12 cellular contexts compared by ENCODE assay signal in genomic region chr6:170140129-170140528, GRCh38.
"Had no signal": no experiment of that assay in that cellular context is flagged by ENCODE, and none has a peak within 500 bp of the region (broad histone marks: within the 10 kb centered on the region; RNA-seq: fewer than 3 reads in every experiment).

No MANE protein-coding gene starts in this region.

- H3K4me3 ChIP-seq: adrenal gland, cardiac muscle cell had no signal

- H3K9me3 ChIP-seq: adrenal gland had no signal

- H3K27ac ChIP-seq: adrenal gland, cardiac muscle cell had no signal

- H3K36me3 ChIP-seq: adrenal gland, cardiac muscle cell had no signal

- H3K4me1 ChIP-seq: adrenal gland had no signal

- H3K27me3 ChIP-seq: adrenal gland, cardiac muscle cell had no signal

- ATAC-seq: esophagus mucosa, T-helper 17 cell had no signal

- DNase-seq: activated CD4-positive, alpha-beta T cell treated with anti-CD3 and anti-CD28 coated beads for 48 hours; activated CD8-positive, alpha-beta memory T cell treated with anti-CD3 and anti-CD28 coated beads, Interleukin-2, amount 50 U/mL, for 48 hours; hypothalamus; kidney glomerular epithelial cell; SHP77; stimulated activated CD4-positive, alpha-beta T cell treated with anti-CD3 and anti-CD28 coated beads, Interleukin-15, amount 100 ng/mL, for 24 hours; stimulated activated CD4-positive, alpha-beta T cell treated with anti-CD3 and anti-CD28 coated beads, Interleukin-4, amount 100 ng/mL, for 24 hours; stimulated activated naive CD4-positive, alpha-beta T cell had no signal
